Comparison of ENCODE assay signal across 9 cellular contexts in genomic region chr3:192727032-192727847, GRCh38. TPM values are rescaled to one million over a fixed set of nuclear protein-coding genes. Genes with fewer than 3 reads are reported as not detected.
A peak's percentile ranks its signal among the peaks of the same experiment; 100 is the strongest.
DNase-seq lines count a peak whose midpoint lies in the region; ATAC-seq, FAIRE-seq and TF ChIP-seq lines count a peak whose summit lies in the region.
"Had no signal": no experiment of that assay in that cellular context is flagged by ENCODE, and none has a peak within 500 bp of the region (broad histone marks: within the 10 kb centered on the region; RNA-seq: fewer than 3 reads in every experiment).

FGF12 (minus strand) TSS chr3:192727541.

- H3K27ac ChIP-seq in small intestine (ENCODE audit: low read depth in 1 of 2, low read length in 1 of 2), result no peak within 1 kb of the TSS

- H3K9me3 Mint-ChIP-seq in brain, result peaks cover 0 to 3% (median 0%) of the 10 kb centered on the region in 5 experiments

- no peak for TF ChIP-seq CTCF in brain (conservative IDR thresholded peaks at IDR 0.05)

- H3K9me3 ChIP-seq in small intestine (ENCODE audit: control insufficient read depth, low read depth), result no peaks in the 10 kb centered on the region

- H3K27me3 Mint-ChIP-seq in brain, result peaks cover 12% of the 10 kb centered on the region

- H3K4me1 Mint-ChIP-seq in brain, result peaks cover 29% of the 10 kb centered on the region

- H3K36me3 Mint-ChIP-seq in brain, result no peaks in the 10 kb centered on the region

- H3K27ac Mint-ChIP-seq in brain, result peak within 1 kb of the TSS in 3 of 5 experiments; percentile 71 to 75 (median 74)

- FAIRE-seq in H54 (lab: Jason Lieb, UNC), result no peak
- FAIRE-seq in small intestine (lab: Jason Lieb, UNC), result no peak
- FAIRE-seq: keratinocyte had no signal

- H3K36me3 ChIP-seq in small intestine (ENCODE audit: control insufficient read depth in 2 of 2, insufficient read depth in 2 of 2, low read length in 2 of 2), result no peaks in the 10 kb centered on the region

- no peak for ATAC-seq in GM21619 (IDR thresholded peaks at IDR 0.05; ENCODE audit: unreplicated experiment)
- no peak for ATAC-seq in GM21825 (IDR thresholded peaks at IDR 0.05; ENCODE audit: unreplicated experiment)

- WGBS in small intestine, 3 donors, result 5 to 12% (median 7%) methylated on average over 35 to 36 of the region's 36 CpGs

- H3K4me3 Mint-ChIP-seq in brain, result peak within 1 kb of the TSS; percentile 85 to 95 (median 89)

- peaks cover 0 to 4% of the 10 kb centered on the region in 2 donors for H3K27me3 ChIP-seq in small intestine (ENCODE audit: control insufficient read depth in 2 of 2, insufficient read depth in 2 of 2, low read length in 2 of 2)

- H3K4me3 ChIP-seq in small intestine (ENCODE audit: low read depth in 1 of 2, low read length in 2 of 2), result no peak within 1 kb of the TSS

- no peaks in the 10 kb centered on the region for H3K4me1 ChIP-seq in small intestine (ENCODE audit: control insufficient read depth in 2 of 2, insufficient read depth in 1 of 2, low read depth in 1 of 2, low read length in 1 of 2)

- DNase-seq in H54 (ENCODE audit: insufficient read length, low spot score) (peak; percentile 22), NCI-H2227 (lab: John Stamatoyannopoulos, UW; ENCODE audit: unreplicated experiment) (peak; percentile 86), iPS-NIHi11 (ENCODE audit: low spot score) (peak; percentile 98), small intestine (peak; percentile 12), NOMO-1 (lab: John Stamatoyannopoulos, UW; ENCODE audit: unreplicated experiment in 2 of 2) (no peak)

- no peak for TF ChIP-seq POLR2A in H54 (IDR thresholded peaks at IDR 0.05; ENCODE audit: low read depth, low read length)

RNA-seq across cellular contexts. Expression of gene FGF12, which starts in this region (rescaled TPM):
- 12.7 TPM for polyA plus RNA-seq in brain (ENCODE audit: insufficient read depth, low read depth, low replicate concordance)
- polyA plus RNA-seq in small intestine, result 1 to 10 TPM in 1 of 3 donors, under 1 TPM in 1, not detected in 1; 0.39 to 1.1 TPM

Comparison
In these comparisons a context has a peak if more than half of its experiments do, and no peak if none do; other contexts are left out.
1. DNase-seq: peak in H54 (single experiment), NCI-H2227 (single experiment), iPS-NIHi11 (single experiment) and small intestine (single experiment); none in NOMO-1 (0 of 2).